9 cellular contexts compared by ENCODE assay signal in the genomic region with DNA sequence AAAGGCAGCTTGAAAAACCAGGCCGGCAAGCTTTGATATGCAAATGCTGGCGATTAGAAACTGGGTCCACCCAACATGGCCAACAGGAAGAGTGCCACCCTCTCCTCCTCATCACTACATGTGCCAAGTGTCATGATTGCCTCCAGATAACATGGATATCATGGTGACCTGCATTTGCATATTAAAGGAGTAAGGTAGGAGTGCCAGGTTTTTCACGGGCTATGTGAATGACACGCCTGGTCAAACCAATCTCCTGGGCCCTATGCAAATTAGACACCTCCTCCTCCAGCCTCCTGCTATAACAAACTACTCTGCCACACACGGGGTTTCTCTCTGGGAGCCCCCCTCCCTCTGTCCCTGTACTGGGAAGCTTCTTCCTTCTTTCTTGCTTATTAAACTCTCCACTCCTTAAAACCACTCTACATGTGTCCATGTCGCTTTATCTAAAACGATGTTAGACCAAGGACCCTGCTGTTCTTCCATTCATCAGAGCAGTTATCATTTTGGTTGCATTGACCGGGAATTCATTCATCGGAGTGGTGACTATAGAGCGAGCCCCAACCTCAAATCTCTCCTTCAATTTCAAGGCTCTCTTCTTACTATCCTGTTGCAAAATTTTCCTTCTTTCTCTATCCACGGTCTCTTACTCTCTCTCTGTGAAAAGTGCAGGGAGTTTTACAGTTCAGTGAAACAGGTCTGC. TPM values are rescaled to one million over a fixed set of nuclear protein-coding genes. Genes with fewer than 3 reads are reported as not detected.
A peak's percentile ranks its signal among the peaks of the same experiment; 100 is the strongest.
DNase-seq lines count a peak whose midpoint lies in the region; ATAC-seq and TF ChIP-seq lines count a peak whose summit lies in the region.
"Had no signal": no experiment of that assay in that cellular context is flagged by ENCODE, and none has a peak within 500 bp of the region (broad histone marks: within the 10 kb centered on the region; RNA-seq: fewer than 3 reads in every experiment).

No MANE protein-coding gene starts in this region.

- intact Hi-C loops in lower leg skin (cut with DNase I; ENCODE audit: low total_unique reads), result no loop called here

- no peak overlapping the region for H3K27ac ChIP-seq in parathyroid adenoma

- peaks cover 2% of the 10 kb centered on the region for H3K4me1 ChIP-seq in parathyroid adenoma

- TF ChIP-seq CTCF in epithelial cell of esophagus (IDR thresholded peaks at IDR 0.05; ENCODE audit: insufficient read depth, low read depth, low read length, missing control alignments), result no peak
- TF ChIP-seq CTCF in parathyroid adenoma (IDR thresholded peaks at IDR 0.05), result no peak
- no peak for TF ChIP-seq CTCF in lower leg skin (IDR thresholded peaks at IDR 0.05)

- H3K9me3 ChIP-seq in parathyroid adenoma (ENCODE audit: control insufficient read depth, low read length), result no peaks in the 10 kb centered on the region
- H3K9me3 ChIP-seq: adrenal gland had no signal

- TF ChIP-seq POLR2A in lower leg skin (IDR thresholded peaks at IDR 0.05), result no peak

- H3K9ac ChIP-seq in parathyroid adenoma, result no peak overlapping the region

- DNase-seq in NCI-H748 treated with DMSO at 0.1 percent for 48 hours (lab: John Stamatoyannopoulos, UW) (peak; percentile 18), epithelial cell of esophagus (ENCODE audit: low read depth) (peak; percentile 5), lower leg skin (ENCODE audit: low spot score in 2 of 2) (no peak), NCI-H2171 treated with DMSO at 0.1 percent for 48 hours (lab: John Stamatoyannopoulos, UW) (no peak), NCI-H2107 (lab: John Stamatoyannopoulos, UW) (no peak)

- H3K4me2 ChIP-seq in parathyroid adenoma (ENCODE audit: low read length), result no peak overlapping the region

- H3K27me3 ChIP-seq in parathyroid adenoma (ENCODE audit: control insufficient read depth, insufficient read depth, low read length), result no peaks in the 10 kb centered on the region
- H3K27me3 ChIP-seq: adrenal gland had no signal

- no peaks in the 10 kb centered on the region for H3K36me3 ChIP-seq in parathyroid adenoma (ENCODE audit: control insufficient read depth, insufficient read depth, low read length)
- H3K36me3 ChIP-seq: adrenal gland had no signal

- WGBS in lower leg skin, 2 donors, result 17 to 22% methylated on average over 11 of the region's 11 CpGs

- ATAC-seq in GM19438 (IDR thresholded peaks at IDR 0.05; ENCODE audit: low read depth, unreplicated experiment) (peak; percentile 36), HG03135 (IDR thresholded peaks at IDR 0.05; ENCODE audit: unreplicated experiment) (no peak)

- no peaks in the 10 kb centered on the region for H3K79me2 ChIP-seq in parathyroid adenoma

- peak overlapping the region; percentile 77 for H2AFZ ChIP-seq in parathyroid adenoma

- no peak overlapping the region for H3K4me3 ChIP-seq in epithelial cell of esophagus (ENCODE audit: low read length)
- H3K4me3 ChIP-seq in parathyroid adenoma (ENCODE audit: low read depth, low read length), result no peak overlapping the region
- no peak overlapping the region for H3K4me3 ChIP-seq in lower leg skin (ENCODE audit: low read depth, poor library complexity, severe bottlenecking)

RNA-seq across cellular contexts. Expression of gene APOBEC1, which starts 27.5 kb away (rescaled TPM):
- not detected for total RNA-seq in lower leg skin
- total RNA-seq: adrenal gland had no signal

RNA-seq across cellular contexts. Expression of gene GDF3, which starts 57.4 kb away (rescaled TPM):
- not detected for total RNA-seq in lower leg skin

Comparison
In these comparisons a context has a peak if more than half of its experiments do, and no peak if none do; other contexts are left out.
1. DNase-seq: peak in NCI-H748 treated with DMSO at 0.1 percent for 48 hours (single experiment) and epithelial cell of esophagus (single experiment); none in lower leg skin (0 of 2), NCI-H2171 treated with DMSO at 0.1 percent for 48 hours (single experiment) and NCI-H2107 (single experiment).